In genomic region chr4:53012738-53013137, GRCh38 we compare ENCODE assay signal across 9 cellular contexts.
DNase-seq lines count a peak whose midpoint lies in the region; ATAC-seq and TF ChIP-seq lines count a peak whose summit lies in the region.
"Had no signal": no experiment of that assay in that cellular context is flagged by ENCODE, and none has a peak within 500 bp of the region (broad histone marks: within the 10 kb centered on the region; RNA-seq: fewer than 3 reads in every experiment).

No MANE protein-coding gene starts in this region.

- no peaks in the 10 kb centered on the region for H3K9me3 Mint-ChIP-seq in mesothelial cell of epicardium

- no CpG with 5 or more reads among the region's 1 CpG for WGBS in trophoblast cell (ENCODE audit: extremely low coverage, insufficient coverage, insufficient read length)

- peak overlapping the region; percentile 72 for H3K4me3 Mint-ChIP-seq in T-helper 17 cell
- H3K4me3 Mint-ChIP-seq in mesothelial cell of epicardium: no peak overlapping the region

- H3K9ac ChIP-seq in trophoblast cell (ENCODE audit: low read length): no peak overlapping the region

- H4K91ac ChIP-seq in trophoblast cell (ENCODE audit: low read depth, low read length): no peak overlapping the region

- no peak overlapping the region for H3K4me2 ChIP-seq in trophoblast cell (ENCODE audit: low read length)

- H3K27me3 Mint-ChIP-seq in T-helper 17 cell (no peaks in the 10 kb centered on the region), mesothelial cell of epicardium (ENCODE audit: low read depth) (no peaks in the 10 kb centered on the region)

- no peak overlapping the region for H3K4ac ChIP-seq in trophoblast cell (ENCODE audit: low read depth, low read length)

- no peaks in the 10 kb centered on the region for H3K79me2 ChIP-seq in trophoblast cell (ENCODE audit: control insufficient read depth, insufficient read depth, low read length, poor library complexity)

- H2BK120ac ChIP-seq in trophoblast cell (ENCODE audit: insufficient read depth, low read length, poor library complexity): no peak overlapping the region

- no peak overlapping the region for H4K12ac ChIP-seq in trophoblast cell (ENCODE audit: low read depth, low read length)

- H2BK12ac ChIP-seq in trophoblast cell (ENCODE audit: low read length): no peak overlapping the region

- H3K18ac ChIP-seq in trophoblast cell (ENCODE audit: low read length): no peak overlapping the region

- H3K4me1 Mint-ChIP-seq in T-helper 17 cell: peaks cover 28% of the 10 kb centered on the region
- H3K4me1 Mint-ChIP-seq in mesothelial cell of epicardium: peaks cover 81% of the 10 kb centered on the region

- peaks cover 5% of the 10 kb centered on the region for H3K36me3 Mint-ChIP-seq in T-helper 17 cell (ENCODE audit: low read depth)
- no peaks in the 10 kb centered on the region for H3K36me3 Mint-ChIP-seq in mesothelial cell of epicardium

- H2BK5ac ChIP-seq in trophoblast cell (ENCODE audit: low read depth, low read length, poor library complexity): no peak overlapping the region

- no peak for TF ChIP-seq CTCF in mesothelial cell of epicardium (IDR thresholded peaks at IDR 0.05; ENCODE audit: unreplicated experiment)

- peak overlapping the region; percentile 43 for H3K27ac Mint-ChIP-seq in T-helper 17 cell
- peak overlapping the region; percentile 85 for H3K27ac Mint-ChIP-seq in mesothelial cell of epicardium

- no peak overlapping the region for H3K14ac ChIP-seq in trophoblast cell (ENCODE audit: low read length)

- peaks cover 2% of the 10 kb centered on the region for H3K79me1 ChIP-seq in trophoblast cell (ENCODE audit: low read length)

- H3K36me3 ChIP-seq in trophoblast cell (ENCODE audit: control insufficient read depth in 1 of 2, insufficient read depth in 2 of 2, low read length in 2 of 2): no peaks in the 10 kb centered on the region

- no peak overlapping the region for H4K8ac ChIP-seq in trophoblast cell (ENCODE audit: low read depth, low read length)

- no peaks in the 10 kb centered on the region for H3K9me3 ChIP-seq in T-helper 17 cell (ENCODE audit: control insufficient read depth, low read length, poor library complexity, severe bottlenecking)
- H3K9me3 ChIP-seq in trophoblast cell (ENCODE audit: insufficient read depth, low read depth, low read length): no peaks in the 10 kb centered on the region

- H3K4me1 ChIP-seq in trophoblast cell (ENCODE audit: control insufficient read depth in 1 of 2, insufficient read depth in 2 of 2, low read length in 2 of 2): peaks cover 0 to 6% of the 10 kb centered on the region in 2 experiments

- no peak overlapping the region for H3K4me3 ChIP-seq in trophoblast cell (ENCODE audit: low read depth, low read length)

- H3K23ac ChIP-seq in trophoblast cell (ENCODE audit: low read length): no peak overlapping the region

- DNase-seq in T-helper 17 cell (no peak), mesothelial cell of epicardium (ENCODE audit: low spot score in 2 of 2, unreplicated experiment in 2 of 2) (no peak), occipital lobe (lab: John Stamatoyannopoulos, UW) (no peak), HuH-7 (ENCODE audit: low spot score) (no peak), trophoblast cell (no peak)

- ATAC-seq in GM18519 (IDR thresholded peaks at IDR 0.05; ENCODE audit: low FRiP score, unreplicated experiment) (peak; percentile 70), HG02588 (IDR thresholded peaks at IDR 0.05; ENCODE audit: unreplicated experiment) (peak; percentile 61), T-helper 17 cell (peak; percentile 39), GM19324 (IDR thresholded peaks at IDR 0.05; ENCODE audit: low FRiP score, unreplicated experiment) (no peak)

- H2AK5ac ChIP-seq in trophoblast cell (ENCODE audit: low read length): no peak overlapping the region

- no peaks in the 10 kb centered on the region for H3K27me3 ChIP-seq in trophoblast cell (ENCODE audit: insufficient read depth, low read length)

- H3K27ac ChIP-seq in trophoblast cell (ENCODE audit: low read depth, low read length): no peak overlapping the region
- H3K27ac ChIP-seq: epithelial cell of prostate had no signal

- no peak overlapping the region for H2AFZ ChIP-seq in trophoblast cell (ENCODE audit: insufficient read depth, low read length, poor library complexity)
